ENCODE assay signal across 10 cellular contexts in genomic region chr16:24730914-24731313, GRCh38. TPM values are rescaled to one million over a fixed set of nuclear protein-coding genes. Genes with fewer than 3 reads are reported as not detected.
DNase-seq lines count a peak whose midpoint lies in the region; ATAC-seq, FAIRE-seq and TF ChIP-seq lines count a peak whose summit lies in the region.
"Had no signal": no experiment of that assay in that cellular context is flagged by ENCODE, and none has a peak within 500 bp of the region (broad histone marks: within the 10 kb centered on the region; RNA-seq: fewer than 3 reads in every experiment).

No MANE protein-coding gene starts in this region.

- peaks cover 0 to 11% (median 0%) of the 10 kb centered on the region in 5 donors for H3K36me3 ChIP-seq in subcutaneous abdominal adipose tissue (ENCODE audit: control insufficient read depth in 5 of 5, insufficient read depth in 5 of 5, low read length in 5 of 5)

- TF ChIP-seq CTCF in D721Med (IDR thresholded peaks at IDR 0.05; ENCODE audit: insufficient read depth, missing control alignments), result no peak

- H3K27ac Mint-ChIP-seq in T-helper 1 cell treated with Interleukin-12 subunit alpha and Interleukin-12 subunit beta and Interleukin-4 antibody, amounts not matched to agents 30 μg/mL and 1 μg/mL, for 36 hours, result peak overlapping the region; percentile 42
- H3K27ac Mint-ChIP-seq in activated naive CD4-positive, alpha-beta T cell treated with anti-CD3 and anti-CD28 coated beads, Interleukin-2, amount 50 U/mL, for 72 hours, result peak overlapping the region; percentile 47 to 81

- no peak for FAIRE-seq in D721Med (lab: Jason Lieb, UNC)
- FAIRE-seq: A204.1 had no signal

- H3K27me3 Mint-ChIP-seq in T-helper 1 cell treated with Interleukin-12 subunit alpha and Interleukin-12 subunit beta and Interleukin-4 antibody, amounts not matched to agents 30 μg/mL and 1 μg/mL, for 36 hours (ENCODE audit: low read depth), result peaks cover 4% of the 10 kb centered on the region

- no peaks in the 10 kb centered on the region for H3K9me3 Mint-ChIP-seq in T-helper 1 cell treated with Interleukin-12 subunit alpha and Interleukin-12 subunit beta and Interleukin-4 antibody, amounts not matched to agents 30 μg/mL and 1 μg/mL, for 36 hours
- H3K9me3 Mint-ChIP-seq in activated naive CD4-positive, alpha-beta T cell treated with anti-CD3 and anti-CD28 coated beads, Interleukin-2, amount 50 U/mL, for 72 hours, result no peaks in the 10 kb centered on the region

- H3K36me3 Mint-ChIP-seq in T-helper 1 cell treated with Interleukin-12 subunit alpha and Interleukin-12 subunit beta and Interleukin-4 antibody, amounts not matched to agents 30 μg/mL and 1 μg/mL, for 36 hours (ENCODE audit: low read depth), result peaks cover 30% of the 10 kb centered on the region
- H3K36me3 Mint-ChIP-seq in activated naive CD4-positive, alpha-beta T cell treated with anti-CD3 and anti-CD28 coated beads, Interleukin-2, amount 50 U/mL, for 72 hours, result peaks cover 20 to 39% of the 10 kb centered on the region in 2 donors

- peak overlapping the region; percentile 96 for H3K27ac ChIP-seq in subcutaneous abdominal adipose tissue (ENCODE audit: low read depth, low read length)

- H3K4me1 ChIP-seq in subcutaneous abdominal adipose tissue (ENCODE audit: control insufficient read depth in 5 of 5, insufficient read depth in 5 of 5, low read length in 5 of 5), result peaks cover 5 to 63% (median 56%) of the 10 kb centered on the region in 5 donors

- H3K9me3 ChIP-seq in iPS-18c (ENCODE audit: control insufficient read depth, insufficient read depth, low read length) (no peaks in the 10 kb centered on the region), subcutaneous abdominal adipose tissue (ENCODE audit: control insufficient read depth in 5 of 5, low read length in 5 of 5) (no peaks in the 10 kb centered on the region)

- no peak for DNase-seq in T-helper 1 cell
- DNase-seq in activated naive CD4-positive, alpha-beta T cell treated with anti-CD3 and anti-CD28 coated beads, Interleukin-2, amount 50 U/mL, for 72 hours (ENCODE audit: low spot score in 2 of 2), result no peak
- DNase-seq in D721Med (ENCODE audit: insufficient read length, low spot score), result no peak
- DNase-seq in activated CD4-positive, CD25-positive, alpha-beta regulatory T cell treated with anti-CD3 and anti-CD28 coated beads, Interleukin-2, amount 50 U/mL, for 72 hours, result no peak
- no peak for DNase-seq in middle frontal gyrus (ENCODE audit: extremely low spot score, low spot score)
- DNase-seq: HCEC 1CT had no signal

- peaks cover 37% of the 10 kb centered on the region for H3K4me1 Mint-ChIP-seq in T-helper 1 cell treated with Interleukin-12 subunit alpha and Interleukin-12 subunit beta and Interleukin-4 antibody, amounts not matched to agents 30 μg/mL and 1 μg/mL, for 36 hours (ENCODE audit: low read depth)

- H3K4me3 ChIP-seq in iPS-18c (ENCODE audit: insufficient read depth, low read depth, low read length) (peak overlapping the region; percentile 79), subcutaneous abdominal adipose tissue (ENCODE audit: low read depth in 1 of 5, low read length in 5 of 5) (peak overlapping the region; percentile 30 to 94 (median 87))

- H3K27me3 ChIP-seq in subcutaneous abdominal adipose tissue (ENCODE audit: control insufficient read depth in 5 of 5, insufficient read depth in 4 of 5, low read length in 5 of 5), result no peaks in the 10 kb centered on the region

- peak overlapping the region in 4 of 5 donors; percentile 21 to 88 (median 54) for H3K9ac ChIP-seq in subcutaneous abdominal adipose tissue (ENCODE audit: low read length in 5 of 5)

- no peak for ATAC-seq in activated naive CD4-positive, alpha-beta T cell treated with anti-CD3 and anti-CD28 coated beads, Interleukin-2, amount 50 U/mL, for 72 hours

- H3K4me3 Mint-ChIP-seq in T-helper 1 cell treated with Interleukin-12 subunit alpha and Interleukin-12 subunit beta and Interleukin-4 antibody, amounts not matched to agents 30 μg/mL and 1 μg/mL, for 36 hours, result peak overlapping the region; percentile 100

RNA-seq across cellular contexts. Expression of gene TNRC6A, which starts 1.5 kb away (rescaled TPM):
- 10 to 100 TPM; 41.2 to 50.5 TPM for total RNA-seq in activated naive CD4-positive, alpha-beta T cell treated with anti-CD3 and anti-CD28 coated beads, Interleukin-2, amount 50 U/mL, for 72 hours
